In the genomic region with DNA sequence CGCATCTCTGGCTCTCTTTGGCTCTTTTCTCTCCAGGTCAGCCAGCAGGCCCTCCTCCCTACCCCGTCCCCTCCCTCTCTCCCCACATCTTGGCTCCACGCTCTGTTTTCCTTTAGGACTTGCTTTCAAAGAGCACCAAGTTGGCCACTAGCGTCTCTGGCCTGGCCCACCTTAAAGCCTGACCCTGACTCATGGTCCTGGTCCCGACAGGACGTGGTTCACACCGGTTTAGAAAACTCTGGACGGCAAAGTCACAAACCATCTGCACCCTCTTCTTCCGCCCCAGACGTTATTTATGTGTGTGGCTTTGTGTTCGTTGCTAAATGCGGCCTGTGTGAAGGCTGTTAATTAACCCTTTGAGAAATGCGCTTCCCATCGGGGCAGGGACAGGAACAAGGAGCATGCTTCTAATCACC, we compare ENCODE assay signal across 1 cellular context.
TF ChIP-seq lines count a peak whose summit lies in the region.

No MANE protein-coding gene starts in this region.

TF ChIP-seq in SK-N-SH, 30 proteins besides CTCF, POLR2A, EP300 and RAD21 (continued from another document):
- TF ChIP-seq, protein P1, sequence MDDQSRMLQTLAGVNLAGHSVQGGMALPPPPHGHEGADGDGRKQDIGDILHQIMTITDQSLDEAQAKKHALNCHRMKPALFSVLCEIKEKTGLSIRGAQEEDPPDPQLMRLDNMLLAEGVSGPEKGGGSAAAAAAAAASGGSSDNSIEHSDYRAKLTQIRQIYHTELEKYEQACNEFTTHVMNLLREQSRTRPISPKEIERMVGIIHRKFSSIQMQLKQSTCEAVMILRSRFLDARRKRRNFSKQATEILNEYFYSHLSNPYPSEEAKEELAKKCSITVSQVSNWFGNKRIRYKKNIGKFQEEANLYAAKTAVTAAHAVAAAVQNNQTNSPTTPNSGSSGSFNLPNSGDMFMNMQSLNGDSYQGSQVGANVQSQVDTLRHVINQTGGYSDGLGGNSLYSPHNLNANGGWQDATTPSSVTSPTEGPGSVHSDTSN (IDR thresholded peaks at IDR 0.05) = no peak
- TF ChIP-seq RXRA (IDR thresholded peaks at IDR 0.05; ENCODE audit: borderline replicate concordance, low read depth) (no peak), FOXM1 (IDR thresholded peaks at IDR 0.05; ENCODE audit: low read depth) (no peak), MEF2A (IDR thresholded peaks at IDR 0.05; ENCODE audit: borderline replicate concordance, low read depth) (no peak), ELF1 (IDR thresholded peaks at IDR 0.05) (no peak), MXI1 (IDR thresholded peaks at IDR 0.05; ENCODE audit: low read depth, low read length) (no peak), RCOR1 (IDR thresholded peaks at IDR 0.05; ENCODE audit: low read length) (no peak), SIN3A (IDR thresholded peaks at IDR 0.05; ENCODE audit: borderline replicate concordance, low read depth, low read length) (no peak), GATA2 (CRISPR knock-in tag; IDR thresholded peaks at IDR 0.05) (no peak)
- TF ChIP-seq, protein P2, sequence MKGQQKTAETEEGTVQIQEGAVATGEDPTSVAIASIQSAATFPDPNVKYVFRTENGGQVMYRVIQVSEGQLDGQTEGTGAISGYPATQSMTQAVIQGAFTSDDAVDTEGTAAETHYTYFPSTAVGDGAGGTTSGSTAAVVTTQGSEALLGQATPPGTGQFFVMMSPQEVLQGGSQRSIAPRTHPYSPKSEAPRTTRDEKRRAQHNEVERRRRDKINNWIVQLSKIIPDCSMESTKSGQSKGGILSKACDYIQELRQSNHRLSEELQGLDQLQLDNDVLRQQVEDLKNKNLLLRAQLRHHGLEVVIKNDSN (IDR thresholded peaks at IDR 0.05; ENCODE audit: borderline replicate concordance, low read depth) = no peak
- TF ChIP-seq, protein P3, sequence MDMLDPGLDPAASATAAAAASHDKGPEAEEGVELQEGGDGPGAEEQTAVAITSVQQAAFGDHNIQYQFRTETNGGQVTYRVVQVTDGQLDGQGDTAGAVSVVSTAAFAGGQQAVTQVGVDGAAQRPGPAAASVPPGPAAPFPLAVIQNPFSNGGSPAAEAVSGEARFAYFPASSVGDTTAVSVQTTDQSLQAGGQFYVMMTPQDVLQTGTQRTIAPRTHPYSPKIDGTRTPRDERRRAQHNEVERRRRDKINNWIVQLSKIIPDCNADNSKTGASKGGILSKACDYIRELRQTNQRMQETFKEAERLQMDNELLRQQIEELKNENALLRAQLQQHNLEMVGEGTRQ (IDR thresholded peaks at IDR 0.05; ENCODE audit: borderline replicate concordance, low read depth, low read length) = no peak
